ENCODE assay signal across 1 cellular context in genomic region chr5:176416965-176417364, GRCh38.
TF ChIP-seq lines count a peak whose summit lies in the region.

No MANE protein-coding gene starts in this region.

TF ChIP-seq in HepG2, 621 proteins besides CTCF, POLR2A, EP300 and RAD21:
- TF ChIP-seq ZNF414 (CRISPR knock-in tag; IDR thresholded peaks at IDR 0.05) (0 out of 2 replicates have a peak, but pooled peaks have one; percentile 37), SMARCC2 (IDR thresholded peaks at IDR 0.05) (no peak), ZNF343 (CRISPR knock-in tag; IDR thresholded peaks at IDR 0.05) (no peak), MYPOP (CRISPR knock-in tag; IDR thresholded peaks at IDR 0.05) (0 out of 2 replicates have a peak, but pooled peaks have one; percentile 22), KLF11 (CRISPR knock-in tag; IDR thresholded peaks at IDR 0.05) (0 out of 2 replicates have a peak, but pooled peaks have one; percentile 4), FOXC1 (CRISPR knock-in tag; IDR thresholded peaks at IDR 0.05; ENCODE audit: borderline replicate concordance) (peak; percentile 52), MLXIP (CRISPR knock-in tag; IDR thresholded peaks at IDR 0.05; ENCODE audit: borderline replicate concordance) (no peak), PHF21A (CRISPR knock-in tag; IDR thresholded peaks at IDR 0.05) (peak; percentile 49), MTF2 (CRISPR knock-in tag; IDR thresholded peaks at IDR 0.05; ENCODE audit: borderline replicate concordance) (peak; percentile 74; the same call in 1 of the 2 replicates), HCFC1 (IDR thresholded peaks at IDR 0.05; ENCODE audit: low read depth, low read length) (no peak), THAP7 (CRISPR knock-in tag; IDR thresholded peaks at IDR 0.05) (no peak), GFI1 (CRISPR knock-in tag; IDR thresholded peaks at IDR 0.05; ENCODE audit: borderline replicate concordance) (peak; percentile 8; the same call in 1 of the 2 replicates), ZBTB4 (CRISPR knock-in tag; IDR thresholded peaks at IDR 0.05; ENCODE audit: borderline replicate concordance) (0 out of 2 replicates have a peak, but pooled peaks have one; percentile 61), UBTF (CRISPR knock-in tag; IDR thresholded peaks at IDR 0.05) (no peak), FOXO4 (CRISPR knock-in tag; conservative IDR thresholded peaks at IDR 0.05) (0 out of 2 replicates have a peak, but pooled peaks have one; percentile 61), ZFP41 (CRISPR knock-in tag; IDR thresholded peaks at IDR 0.05; ENCODE audit: borderline replicate concordance) (0 out of 2 replicates have a peak, but pooled peaks have one; percentile 19), ZNF567 (CRISPR knock-in tag; IDR thresholded peaks at IDR 0.05; ENCODE audit: borderline replicate concordance) (no peak), SP1 (IDR thresholded peaks at IDR 0.05) (no peak), SP1 (CRISPR knock-in tag; IDR thresholded peaks at IDR 0.05) (no peak)
